Comparison of ENCODE assay signal across 12 cellular contexts in the genomic region with DNA sequence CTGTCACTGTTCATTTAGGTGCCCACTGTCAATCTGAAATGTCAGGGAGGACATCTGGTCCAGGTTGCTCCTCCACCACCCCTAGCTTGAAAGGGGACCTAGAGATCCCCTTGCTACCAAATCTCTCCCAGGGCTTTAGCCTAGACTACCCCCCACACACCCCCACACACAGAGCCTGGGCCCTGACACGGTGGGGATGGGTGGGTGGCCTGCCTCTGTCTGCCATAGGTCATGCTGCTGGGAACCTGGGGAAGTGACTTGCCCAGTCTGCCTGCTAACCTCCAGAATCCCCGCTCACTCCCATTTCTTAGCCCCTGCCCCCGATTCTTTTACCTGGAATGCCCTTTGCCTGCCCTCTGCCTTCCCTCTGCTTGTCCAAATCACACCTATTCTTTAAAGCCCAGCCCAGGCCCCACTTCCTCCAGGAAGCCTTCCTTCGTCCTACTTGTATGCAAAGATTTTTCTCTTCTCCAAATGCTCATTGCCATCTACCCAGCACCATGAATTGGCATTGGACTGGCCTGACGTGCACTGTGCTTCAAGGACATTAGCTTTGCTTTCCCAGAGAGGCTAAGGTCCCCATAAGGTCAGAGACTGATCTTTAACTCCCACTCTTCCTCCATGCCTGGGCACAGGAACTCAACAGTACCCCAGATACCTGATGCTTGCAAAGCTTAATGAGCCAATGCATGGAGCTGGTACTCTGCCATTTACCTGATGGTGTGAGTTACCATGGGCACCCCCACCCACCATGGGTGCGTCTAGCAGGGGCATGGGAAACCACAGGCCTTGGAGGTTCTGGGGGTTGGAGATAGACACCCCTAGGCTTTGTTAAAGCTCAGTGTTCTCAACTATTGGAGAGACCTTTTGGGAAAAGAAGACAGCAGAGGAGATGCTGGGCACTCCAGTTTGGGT. TPM values are rescaled to one million over a fixed set of nuclear protein-coding genes. Genes with fewer than 3 reads are reported as not detected.
A peak's percentile ranks its signal among the peaks of the same experiment; 100 is the strongest.
DNase-seq lines count a peak whose midpoint lies in the region; ATAC-seq, FAIRE-seq and TF ChIP-seq lines count a peak whose summit lies in the region.
"Had no signal": no experiment of that assay in that cellular context is flagged by ENCODE, and none has a peak within 500 bp of the region (broad histone marks: within the 10 kb centered on the region; RNA-seq: fewer than 3 reads in every experiment).

No MANE protein-coding gene starts in this region.

- no peaks in the 10 kb centered on the region for H3K36me3 ChIP-seq in esophagus (ENCODE audit: control insufficient read depth in 2 of 2, insufficient read depth in 2 of 2, low read length in 1 of 2)
- no peaks in the 10 kb centered on the region for H3K36me3 ChIP-seq in neuron (ENCODE audit: insufficient read depth, low read length)
- H3K36me3 ChIP-seq in vagina, result no peaks in the 10 kb centered on the region
- H3K36me3 ChIP-seq: BE2C had no signal

- intact Hi-C loops in Right ventricle myocardium inferior (cut with DNase I) (no loop called here), cardiac septum (cut with DNase I) (no loop called here), vagina (cut with DNase I) (loop anchor here (2.0 kb wide), 1 partner anchor 706 kb away; a partner anchor contains a TSS)

- no peak for TF ChIP-seq POLR2A in vagina (IDR thresholded peaks at IDR 0.05)

- ATAC-seq in Right ventricle myocardium inferior (no peak), GM21723 (IDR thresholded peaks at IDR 0.05; ENCODE audit: unreplicated experiment) (no peak)

- H3K4me3 ChIP-seq in esophagus (ENCODE audit: low read depth in 1 of 2, low read length in 2 of 2), result no peak overlapping the region
- peak overlapping the region; percentile 74 for H3K4me3 ChIP-seq in neuron (ENCODE audit: low read length)
- H3K4me3 ChIP-seq in vagina, result peak overlapping the region in 1 of 2 donors; percentile 61

- H3K4me1 ChIP-seq in esophagus (ENCODE audit: control insufficient read depth in 2 of 2, insufficient read depth in 2 of 2, low read length in 1 of 2), result peaks cover 2 to 19% of the 10 kb centered on the region in 2 donors
- peaks cover 61% of the 10 kb centered on the region for H3K4me1 ChIP-seq in neuron (ENCODE audit: insufficient read depth, low read length)
- peaks cover 63% of the 10 kb centered on the region for H3K4me1 ChIP-seq in vagina

- H3K9me3 ChIP-seq in esophagus (ENCODE audit: control insufficient read depth in 2 of 2, insufficient read depth in 1 of 2, low read depth in 1 of 2, low read length in 1 of 2) (no peaks in the 10 kb centered on the region), neuron (ENCODE audit: low read length) (no peaks in the 10 kb centered on the region), vagina (no peaks in the 10 kb centered on the region)
- H3K9me3 ChIP-seq: BE2C had no signal

- FAIRE-seq in GM19239 (lab: Jason Lieb, UNC), result no peak
- FAIRE-seq: TTC549 had no signal

- H3K27ac ChIP-seq in esophagus (ENCODE audit: low read depth in 2 of 2, low read length in 1 of 2) (peak overlapping the region; percentile 12 to 85), vagina (peak overlapping the region; percentile 94)

- TF ChIP-seq CTCF in vagina (IDR thresholded peaks at IDR 0.05), result no peak

- 67 to 73% methylated on average over 6 of the region's 6 CpGs for WGBS in esophagus, 2 donors

- DNase-seq in Right ventricle myocardium inferior (ENCODE audit: missing footprints) (peak; percentile 64), cardiac septum (ENCODE audit: low spot score) (no peak), vagina (ENCODE audit: extremely low spot score in 2 of 2) (no peak), GM19239 (ENCODE audit: insufficient read length, low spot score) (no peak), GM19238 (ENCODE audit: insufficient read length, low spot score) (no peak)
- DNase-seq: BE2C; stimulated activated naive CD4-positive, alpha-beta T cell treated with Interleukin-2 at 50 U/mL for 16 hours had no signal

- H3K27me3 ChIP-seq in esophagus (ENCODE audit: control insufficient read depth in 1 of 2, insufficient read depth in 2 of 2, low read length in 2 of 2) (no peaks in the 10 kb centered on the region), neuron (ENCODE audit: insufficient read depth, low read length) (no peaks in the 10 kb centered on the region), vagina (no peaks in the 10 kb centered on the region)
- H3K27me3 ChIP-seq: BE2C had no signal

- no peak overlapping the region for H2AFZ ChIP-seq in neuron (ENCODE audit: low read depth, low read length)

RNA-seq across cellular contexts. Expression of a gene that starts 1.9 kb away (rescaled TPM):
- total RNA-seq in Right ventricle myocardium inferior (110 TPM), cardiac septum (112 TPM), vagina (39.8 TPM)
- polyA plus RNA-seq in esophagus, result 1 to 10 TPM; 7.5 to 8.3 TPM

RNA-seq across cellular contexts. Expression of a gene that starts 18.2 kb away (rescaled TPM):
- total RNA-seq in Right ventricle myocardium inferior (11.6 TPM), cardiac septum (31.0 TPM), vagina (28.0 TPM)
- polyA plus RNA-seq in esophagus, result 10 to 100 TPM; 10.8 to 13.6 TPM

RNA-seq across cellular contexts. Expression of a gene that starts 23.4 kb away (rescaled TPM):
- total RNA-seq in Right ventricle myocardium inferior (24.5 TPM), cardiac septum (28.8 TPM), vagina (25.3 TPM)
- polyA plus RNA-seq in esophagus, result 10 to 100 TPM in 1 of 2 donors, 1 to 10 TPM in 1; 8.6 to 19.8 TPM

RNA-seq across cellular contexts. Expression of a gene that starts 40.1 kb away (rescaled TPM):
- not detected for total RNA-seq in Right ventricle myocardium inferior
- total RNA-seq in cardiac septum, result not detected
- not detected for polyA plus RNA-seq in esophagus
- not detected for total RNA-seq in vagina
- total RNA-seq: glomerular endothelial cell had no signal
